ENCODE assay signal across 6 cellular contexts in the genomic region with DNA sequence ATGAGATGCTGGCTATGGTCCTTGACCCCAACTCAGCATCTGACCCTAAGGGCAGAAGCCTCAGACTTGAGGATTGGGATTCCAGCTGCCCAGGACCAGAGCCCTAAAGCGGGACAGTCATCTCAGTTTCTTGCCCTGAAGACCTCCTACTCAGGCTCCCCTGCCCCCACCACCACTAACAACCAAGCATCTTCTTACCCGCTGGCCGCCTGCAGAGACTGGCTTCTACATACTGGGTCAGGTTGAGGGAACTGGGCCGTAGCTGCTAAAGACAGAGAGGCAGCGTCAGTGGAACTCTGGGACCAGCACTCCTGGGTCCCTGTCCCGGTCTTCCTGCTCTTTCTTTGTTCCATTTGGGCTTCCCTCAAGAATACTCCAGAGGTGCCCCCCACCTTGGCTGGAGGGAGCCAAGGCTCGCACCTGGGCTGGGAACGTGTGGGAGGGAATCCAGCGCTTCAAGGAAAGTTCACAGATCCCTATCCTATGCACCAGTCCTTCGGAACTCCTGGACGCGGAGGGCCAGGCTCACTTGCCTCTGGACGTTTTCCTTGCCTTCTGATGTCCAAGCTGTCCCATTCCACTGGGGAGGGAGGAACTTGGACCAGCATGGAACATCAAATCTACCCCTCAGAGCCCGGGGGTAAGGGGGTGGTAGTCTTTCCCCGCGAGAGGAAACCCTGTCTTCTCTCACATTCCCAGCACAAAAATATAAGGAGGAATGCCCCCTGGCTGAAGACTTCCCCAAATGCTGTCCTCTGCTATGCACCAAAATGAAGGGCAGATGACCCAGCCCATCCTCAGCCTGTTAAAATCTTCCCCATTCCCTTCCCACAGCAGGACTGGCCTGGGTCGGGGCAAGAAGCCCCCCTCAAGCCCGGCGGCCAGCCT. TPM values are rescaled to one million over a fixed set of nuclear protein-coding genes. Genes with fewer than 3 reads are reported as not detected.
DNase-seq lines count a peak whose midpoint lies in the region; ATAC-seq and TF ChIP-seq lines count a peak whose summit lies in the region.

No MANE protein-coding gene starts in this region.

- H3K4me1 Mint-ChIP-seq in brain: peaks cover 49% of the 10 kb centered on the region
- peaks cover 30 to 31% of the 10 kb centered on the region in 2 donors for H3K4me1 Mint-ChIP-seq in natural killer cell treated with Interleukin-12 subunit alpha and Interleukin-12 subunit beta and Interleukin-15 and Interleukin-18, amount 100 ng/mL, for 72 hours (ENCODE audit: low read depth in 2 of 2)

- H3K36me3 Mint-ChIP-seq in brain: no peaks in the 10 kb centered on the region
- no peaks in the 10 kb centered on the region for H3K36me3 Mint-ChIP-seq in natural killer cell treated with Interleukin-12 subunit alpha and Interleukin-12 subunit beta and Interleukin-15 and Interleukin-18, amount 100 ng/mL, for 72 hours

- H3K27me3 Mint-ChIP-seq in brain: peaks cover 42% of the 10 kb centered on the region
- H3K27me3 Mint-ChIP-seq in natural killer cell treated with Interleukin-12 subunit alpha and Interleukin-12 subunit beta and Interleukin-15 and Interleukin-18, amount 100 ng/mL, for 72 hours: no peaks in the 10 kb centered on the region

- no peak for DNase-seq in natural killer cell treated with Interleukin-12 subunit alpha and Interleukin-12 subunit beta and Interleukin-15 and Interleukin-18, amount 100 ng/mL, for 72 hours (ENCODE audit: low spot score)
- no peak for DNase-seq in DMS153 treated with DMSO at 0.1 percent for 48 hours (lab: John Stamatoyannopoulos, UW; ENCODE audit: unreplicated experiment)
- no peak for DNase-seq in NCI-H146 (lab: John Stamatoyannopoulos, UW)

- no peaks in the 10 kb centered on the region for H3K9me3 Mint-ChIP-seq in brain
- no peaks in the 10 kb centered on the region for H3K9me3 Mint-ChIP-seq in natural killer cell treated with Interleukin-12 subunit alpha and Interleukin-12 subunit beta and Interleukin-15 and Interleukin-18, amount 100 ng/mL, for 72 hours

- H3K4me3 Mint-ChIP-seq in brain: peak overlapping the region; percentile 66 to 79 (median 78)
- H3K4me3 Mint-ChIP-seq in natural killer cell treated with Interleukin-12 subunit alpha and Interleukin-12 subunit beta and Interleukin-15 and Interleukin-18, amount 100 ng/mL, for 72 hours: peak overlapping the region; percentile 60

- H3K27ac Mint-ChIP-seq in brain: peak overlapping the region; percentile 58 to 79 (median 66)
- no peak overlapping the region for H3K27ac Mint-ChIP-seq in natural killer cell treated with Interleukin-12 subunit alpha and Interleukin-12 subunit beta and Interleukin-15 and Interleukin-18, amount 100 ng/mL, for 72 hours

- TF ChIP-seq CTCF in brain (conservative IDR thresholded peaks at IDR 0.05): no peak

- peak overlapping the region; percentile 38; the same call in 1 of the 2 replicates for H3K4me3 ChIP-seq in GM08714 (ENCODE audit: low read length)

- no peak for ATAC-seq in natural killer cell treated with Interleukin-12 subunit alpha and Interleukin-12 subunit beta and Interleukin-15 and Interleukin-18, amount 100 ng/mL, for 72 hours
- no peak for ATAC-seq in HG03045 (IDR thresholded peaks at IDR 0.05; ENCODE audit: unreplicated experiment)

RNA-seq across cellular contexts. Expression of a gene that starts 0.8 kb away (rescaled TPM):
- polyA plus RNA-seq in brain (ENCODE audit: insufficient read depth, low read depth, low replicate concordance): 4.1 TPM
- total RNA-seq in natural killer cell treated with Interleukin-12 subunit alpha and Interleukin-12 subunit beta and Interleukin-15 and Interleukin-18, amount 100 ng/mL, for 72 hours: 10 to 100 TPM in 1 of 2 donors, 1 to 10 TPM in 1; 5.8 to 13.3 TPM

RNA-seq across cellular contexts. Expression of a gene that starts 24.2 kb away (rescaled TPM):
- 0.39 TPM for polyA plus RNA-seq in brain (ENCODE audit: insufficient read depth, low read depth, low replicate concordance)
- total RNA-seq in natural killer cell treated with Interleukin-12 subunit alpha and Interleukin-12 subunit beta and Interleukin-15 and Interleukin-18, amount 100 ng/mL, for 72 hours: 10 to 100 TPM; 53.0 to 81.0 TPM

RNA-seq across cellular contexts. Expression of a gene that starts 36.9 kb away (rescaled TPM):
- 11.8 TPM for polyA plus RNA-seq in brain (ENCODE audit: insufficient read depth, low read depth, low replicate concordance)
- total RNA-seq in natural killer cell treated with Interleukin-12 subunit alpha and Interleukin-12 subunit beta and Interleukin-15 and Interleukin-18, amount 100 ng/mL, for 72 hours: 100 to 1,000 TPM in 1 of 2 donors, 10 to 100 TPM in 1; 35.2 to 127 TPM

RNA-seq across cellular contexts. Expression of a gene that starts 50.5 kb away (rescaled TPM):
- 2.6 TPM for polyA plus RNA-seq in brain (ENCODE audit: insufficient read depth, low read depth, low replicate concordance)
- total RNA-seq in natural killer cell treated with Interleukin-12 subunit alpha and Interleukin-12 subunit beta and Interleukin-15 and Interleukin-18, amount 100 ng/mL, for 72 hours: 10 to 100 TPM; 26.0 to 43.2 TPM

RNA-seq across cellular contexts. Expression of a gene that starts 50.7 kb away (rescaled TPM):
- polyA plus RNA-seq in brain (ENCODE audit: insufficient read depth, low read depth, low replicate concordance): 11.0 TPM
- total RNA-seq in natural killer cell treated with Interleukin-12 subunit alpha and Interleukin-12 subunit beta and Interleukin-15 and Interleukin-18, amount 100 ng/mL, for 72 hours: 10 to 100 TPM; 34.6 to 53.1 TPM

Comparison
In these comparisons a context has a peak if more than half of its experiments do, and no peak if none do; other contexts are left out.
1. H3K27ac Mint-ChIP-seq: peak in brain (5 of 5); none in natural killer cell treated with Interleukin-12 subunit alpha and Interleukin-12 subunit beta and Interleukin-15 and Interleukin-18, amount 100 ng/mL, for 72 hours (0 of 2).